8 cellular contexts compared by ENCODE assay signal in genomic region chr2:71331581-71332412, GRCh38. TPM values are rescaled to one million over a fixed set of nuclear protein-coding genes. Genes with fewer than 3 reads are reported as not detected.
DNase-seq lines count a peak whose midpoint lies in the region; ATAC-seq, FAIRE-seq and TF ChIP-seq lines count a peak whose summit lies in the region.

A gene with protein sequence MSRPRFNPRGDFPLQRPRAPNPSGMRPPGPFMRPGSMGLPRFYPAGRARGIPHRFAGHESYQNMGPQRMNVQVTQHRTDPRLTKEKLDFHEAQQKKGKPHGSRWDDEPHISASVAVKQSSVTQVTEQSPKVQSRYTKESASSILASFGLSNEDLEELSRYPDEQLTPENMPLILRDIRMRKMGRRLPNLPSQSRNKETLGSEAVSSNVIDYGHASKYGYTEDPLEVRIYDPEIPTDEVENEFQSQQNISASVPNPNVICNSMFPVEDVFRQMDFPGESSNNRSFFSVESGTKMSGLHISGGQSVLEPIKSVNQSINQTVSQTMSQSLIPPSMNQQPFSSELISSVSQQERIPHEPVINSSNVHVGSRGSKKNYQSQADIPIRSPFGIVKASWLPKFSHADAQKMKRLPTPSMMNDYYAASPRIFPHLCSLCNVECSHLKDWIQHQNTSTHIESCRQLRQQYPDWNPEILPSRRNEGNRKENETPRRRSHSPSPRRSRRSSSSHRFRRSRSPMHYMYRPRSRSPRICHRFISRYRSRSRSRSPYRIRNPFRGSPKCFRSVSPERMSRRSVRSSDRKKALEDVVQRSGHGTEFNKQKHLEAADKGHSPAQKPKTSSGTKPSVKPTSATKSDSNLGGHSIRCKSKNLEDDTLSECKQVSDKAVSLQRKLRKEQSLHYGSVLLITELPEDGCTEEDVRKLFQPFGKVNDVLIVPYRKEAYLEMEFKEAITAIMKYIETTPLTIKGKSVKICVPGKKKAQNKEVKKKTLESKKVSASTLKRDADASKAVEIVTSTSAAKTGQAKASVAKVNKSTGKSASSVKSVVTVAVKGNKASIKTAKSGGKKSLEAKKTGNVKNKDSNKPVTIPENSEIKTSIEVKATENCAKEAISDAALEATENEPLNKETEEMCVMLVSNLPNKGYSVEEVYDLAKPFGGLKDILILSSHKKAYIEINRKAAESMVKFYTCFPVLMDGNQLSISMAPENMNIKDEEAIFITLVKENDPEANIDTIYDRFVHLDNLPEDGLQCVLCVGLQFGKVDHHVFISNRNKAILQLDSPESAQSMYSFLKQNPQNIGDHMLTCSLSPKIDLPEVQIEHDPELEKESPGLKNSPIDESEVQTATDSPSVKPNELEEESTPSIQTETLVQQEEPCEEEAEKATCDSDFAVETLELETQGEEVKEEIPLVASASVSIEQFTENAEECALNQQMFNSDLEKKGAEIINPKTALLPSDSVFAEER (N-terminal part only) (plus strand): TSS chr2:71331782. CDS start chr2:71348955, 17,173 bp downstream.

- H3K27me3 ChIP-seq in left ventricle myocardium inferior (ENCODE audit: low read depth) = no peaks in the 10 kb centered on the region
- H3K27me3 ChIP-seq in prostate gland (replicated peaks; ENCODE audit: insufficient read depth) = no peaks in the 10 kb centered on the region

- H3K36me3 ChIP-seq in left ventricle myocardium inferior (peaks cover 3% of the 10 kb centered on the region), prostate gland (no peaks in the 10 kb centered on the region), urinary bladder (ENCODE audit: insufficient read depth) (no peaks in the 10 kb centered on the region)

- DNase-seq in GM12892 (ENCODE audit: insufficient read length) (peak; percentile 87), NCI-H1436 (lab: John Stamatoyannopoulos, UW) (peak; percentile 92), T-helper 1 cell (peak; percentile 84 to 94 (median 90)), amniotic epithelial cell (ENCODE audit: low read depth) (peak; percentile 84), left ventricle myocardium inferior (peak; percentile 95), prostate gland (ENCODE audit: low spot score) (peak; percentile 89)

- peak; percentile 85 for TF ChIP-seq CTCF in left ventricle myocardium inferior (IDR thresholded peaks at IDR 0.05; ENCODE audit: borderline replicate concordance)
- peak; percentile 66 to 85 (median 83) for TF ChIP-seq CTCF in prostate gland (IDR thresholded peaks at IDR 0.05)

- intact Hi-C loops in left ventricle myocardium inferior (cut with micrococcal nuclease) = no loop called here
- intact Hi-C loops in prostate gland (cut with DNase I) = loop anchor here (5.0 to 10.0 kb wide), 2 partner anchors 107 to 126 kb away; partner anchors contain the start of gene PAIP2B

- peak; percentile 92 for FAIRE-seq in GM12892 (lab: Jason Lieb, UNC)

- H3K4me1 ChIP-seq in left ventricle myocardium inferior = peaks cover 68% of the 10 kb centered on the region
- H3K4me1 ChIP-seq in prostate gland (replicated peaks) = no peaks in the 10 kb centered on the region
- peaks cover 3% of the 10 kb centered on the region for H3K4me1 ChIP-seq in urinary bladder (ENCODE audit: insufficient read depth)

- peak; percentile 96 for ATAC-seq in HG02840 (IDR thresholded peaks at IDR 0.05; ENCODE audit: low FRiP score, unreplicated experiment)

- under 1% methylated on average over 75 of the region's 81 CpGs for WGBS in prostate gland
- under 1% methylated on average over 81 of the region's 81 CpGs for WGBS in urinary bladder

- H3K4me3 ChIP-seq in left ventricle myocardium inferior (peak within 1 kb of the TSS; percentile 97), prostate gland (peak within 1 kb of the TSS; percentile 68 to 91), urinary bladder (ENCODE audit: low read depth, low read length) (peak within 1 kb of the TSS; percentile 90)

- H3K27ac ChIP-seq in left ventricle myocardium inferior (replicated peaks) = peak within 1 kb of the TSS; percentile 94
- peak within 1 kb of the TSS; percentile 91 to 94 for H3K27ac ChIP-seq in prostate gland
- peak within 1 kb of the TSS; percentile 97 for H3K27ac ChIP-seq in urinary bladder (ENCODE audit: low read depth)

- TF ChIP-seq POLR2A in GM12892 (IDR thresholded peaks at IDR 0.05; ENCODE audit: low read depth, low read length) (peak; percentile 88), prostate gland (IDR thresholded peaks at IDR 0.05) (peak; percentile 84)

- peaks cover 4% of the 10 kb centered on the region for H3K9me3 ChIP-seq in left ventricle myocardium inferior (replicated peaks)
- H3K9me3 ChIP-seq in prostate gland = no peaks in the 10 kb centered on the region

RNA-seq across cellular contexts. Expression of the gene that starts here (rescaled TPM):
- polyA plus RNA-seq in GM12892 (2012; ENCODE audit: missing spikeins) = 81.9 TPM
- total RNA-seq in left ventricle myocardium inferior (97.1 TPM), prostate gland (100 to 1,000 TPM; 137 to 164 TPM), urinary bladder (492 TPM)
- polyA plus RNA-seq in urinary bladder = 69.3 TPM

Comparison
In these comparisons a context has a peak if more than half of its experiments do, and no peak if none do; other contexts are left out.
1. Peak in every context shown above with its lines: DNase-seq, ATAC-seq, H3K4me3 ChIP-seq and H3K27ac ChIP-seq.